8 cellular contexts compared by ENCODE assay signal in genomic region chr6:27899543-27899942, GRCh38. TPM values are rescaled to one million over a fixed set of nuclear protein-coding genes. Genes with fewer than 3 reads are reported as not detected.
"Had no signal": no experiment of that assay in that cellular context is flagged by ENCODE, and none has a peak within 500 bp of the region (broad histone marks: within the 10 kb centered on the region; RNA-seq: fewer than 3 reads in every experiment).

No MANE protein-coding gene starts in this region.

- H3K9me3 Mint-ChIP-seq: HFFc6 had no signal

- FAIRE-seq: HTR-8/SVneo had no signal

- DNase-seq: GM23248, GOT3, H7, HFFc6, IMR-90 had no signal

- H3K27ac ChIP-seq: GM23248 had no signal

- H3K27ac Mint-ChIP-seq: HFFc6 had no signal

- H3K4me3 Mint-ChIP-seq: HFFc6 had no signal

RNA-seq across cellular contexts. Expression of gene OR2B2, which starts 12.7 kb away (rescaled TPM):
- total RNA-seq: GM23248, H4, H7, HFFc6, HT-29, IMR-90 had no signal

RNA-seq across cellular contexts. Expression of gene OR2B6, which starts 57.5 kb away (rescaled TPM):
- total RNA-seq: GM23248, H4, H7, HFFc6, HT-29, IMR-90 had no signal
